ENCODE assay signal across 22 cellular contexts in the genomic region with DNA sequence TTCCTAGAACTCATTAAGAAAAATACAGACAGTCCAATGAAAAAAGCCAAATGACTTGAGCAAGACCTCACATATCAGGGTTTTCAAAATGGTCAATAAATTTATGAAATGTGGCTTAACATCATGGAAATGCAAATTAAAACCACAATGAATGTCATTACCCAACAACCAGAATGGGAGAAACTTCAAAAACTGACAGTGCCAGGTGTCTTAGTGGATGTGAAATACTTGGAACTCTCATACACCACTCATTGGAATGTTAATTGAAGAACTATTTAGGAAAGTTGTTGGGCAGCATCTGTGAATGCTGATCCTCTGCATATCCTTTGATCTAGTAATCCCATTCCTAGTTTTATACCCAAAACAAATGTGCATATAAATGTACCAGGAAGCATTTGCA.
"Had no signal": no experiment of that assay in that cellular context is flagged by ENCODE, and none has a peak within 500 bp of the region (broad histone marks: within the 10 kb centered on the region; RNA-seq: fewer than 3 reads in every experiment).

No MANE protein-coding gene starts in this region.

- H3K9me3 ChIP-seq: left ventricle myocardium inferior, ovary, right atrium auricular region, right lobe of liver, stomach, testis, thyroid gland, transverse colon, upper lobe of left lung, vagina had no signal

- H3K27ac ChIP-seq: left ventricle myocardium inferior, ovary, right atrium auricular region, right lobe of liver, skin epidermis, stomach, testis, thyroid gland, transverse colon, upper lobe of left lung, vagina had no signal

- ATAC-seq: naive thymus-derived CD4-positive, alpha-beta T cell; natural killer cell treated with Interleukin-12 subunit alpha and Interleukin-12 subunit beta and Interleukin-15 and Interleukin-18, amount 100 ng/mL, for 72 hours; right lobe of liver; stimulated activated naive B cell treated with anti-CD40 and anti-IgM and Interleukin-4, amounts not matched to agents 10 μg/mL and 1 μg/mL and 100 μg/mL, for 72 hours; stimulated activated naive CD8-positive, alpha-beta T cell treated with anti-CD3 and anti-CD28 coated beads, Interleukin-15, Interleukin-2, amounts not matched to agents 100 U/mL and 50 U/mL, for 24 hours had no signal

- H3K4me1 ChIP-seq: left ventricle myocardium inferior, right atrium auricular region, right lobe of liver, stomach, testis, thyroid gland, transverse colon, upper lobe of left lung, vagina had no signal

- H3K36me3 ChIP-seq: left ventricle myocardium inferior, ovary, right atrium auricular region, right lobe of liver, stomach, thyroid gland, transverse colon, upper lobe of left lung, vagina had no signal

- DNase-seq: islet precursor cell; left ventricle myocardium inferior; mesendoderm; naive thymus-derived CD4-positive, alpha-beta T cell; ovary; right lobe of liver; stimulated activated CD4-positive, alpha-beta T cell treated with anti-CD3 and anti-CD28 coated beads, Interleukin-12 subunit alpha, Interleukin-12 subunit beta, amount 100 ng/mL, for 4 hours; stimulated activated CD4-positive, alpha-beta T cell treated with anti-CD3 and anti-CD28 coated beads, Interleukin-15, amount 100 ng/mL, for 24 hours; stimulated activated CD4-positive, alpha-beta T cell treated with anti-CD3 and anti-CD28 coated beads, Interleukin-2, amount 100 ng/mL, for 24 hours; stimulated activated CD4-positive, alpha-beta T cell treated with anti-CD3 and anti-CD28 coated beads, Interleukin-4, amount 100 ng/mL, for 1 hour; stimulated activated naive B cell treated with anti-CD40 and anti-IgM and Interleukin-4, amounts not matched to agents 10 μg/mL and 1 μg/mL and 100 μg/mL, for 72 hours; stimulated activated naive CD8-positive, alpha-beta T cell treated with anti-CD3 and anti-CD28 coated beads, Interleukin-15, Interleukin-2, amounts not matched to agents 100 U/mL and 50 U/mL, for 24 hours; stomach; testis; thyroid gland; transverse colon; upper lobe of left lung had no signal

- H3K27me3 ChIP-seq: ovary, right atrium auricular region, right lobe of liver, stomach, testis, thyroid gland, transverse colon, upper lobe of left lung, vagina had no signal

- H3K4me3 ChIP-seq: left ventricle myocardium inferior, lung, ovary, right atrium auricular region, right lobe of liver, skin epidermis, stomach, testis, thyroid gland, transverse colon, upper lobe of left lung, vagina had no signal
